1 cellular context compared by ENCODE assay signal in genomic region chr1:228647523-228648444, GRCh38.
TF ChIP-seq lines count a peak whose summit lies in the region.

No MANE protein-coding gene starts in this region.

TF ChIP-seq in HEK293, 187 proteins besides CTCF, POLR2A, EP300 and RAD21 (continued from another document):
- TF ChIP-seq KLF17 (tag by site-specific recombination; IDR thresholded peaks at IDR 0.05), result peak; percentile 98
- peak; percentile 100 for TF ChIP-seq SCRT2 (tag by site-specific recombination; IDR thresholded peaks at IDR 0.05)
- no peak; the same call in 1 of the 2 replicates for TF ChIP-seq ZNF133 (tag by site-specific recombination; IDR thresholded peaks at IDR 0.05)
- TF ChIP-seq ZFP3 (tag by site-specific recombination; IDR thresholded peaks at IDR 0.05; ENCODE audit: low read depth), result no peak
- TF ChIP-seq ZNF658 (tag by site-specific recombination; IDR thresholded peaks at IDR 0.05), result no peak
- TF ChIP-seq HOXD13 (CRISPR knock-in tag; IDR thresholded peaks at IDR 0.05; ENCODE audit: borderline replicate concordance), result no peak
- peak; percentile 93 for TF ChIP-seq ZNF677 (tag by site-specific recombination; IDR thresholded peaks at IDR 0.05)
- TF ChIP-seq ZNF404 (tag by site-specific recombination; IDR thresholded peaks at IDR 0.05), result no peak
- TF ChIP-seq SP3 (tag by site-specific recombination; IDR thresholded peaks at IDR 0.05), result peak; percentile 88
- peak; percentile 99 for TF ChIP-seq ZNF501 (tag by site-specific recombination; IDR thresholded peaks at IDR 0.05)
- no peak for TF ChIP-seq ZNF488 (tag by site-specific recombination; IDR thresholded peaks at IDR 0.05)
- no peak for TF ChIP-seq ZNF23 (tag by site-specific recombination; IDR thresholded peaks at IDR 0.05; ENCODE audit: borderline replicate concordance)
- TF ChIP-seq ZSCAN18 (tag by site-specific recombination; IDR thresholded peaks at IDR 0.05), result no peak
- TF ChIP-seq ZBTB44 (tag by site-specific recombination; IDR thresholded peaks at IDR 0.05), result 0 out of 2 replicates have a peak, but pooled peaks have one; percentile 60
- 0 out of 2 replicates have a peak, but pooled peaks have one; percentile 43 for TF ChIP-seq TCF7L2 (IDR thresholded peaks at IDR 0.05; ENCODE audit: borderline replicate concordance, low read depth, low read length)
- TF ChIP-seq ZBTB49 (tag by site-specific recombination; IDR thresholded peaks at IDR 0.05; ENCODE audit: low read depth), result no peak
- no peak for TF ChIP-seq ZNF132 (tag by site-specific recombination; IDR thresholded peaks at IDR 0.05; ENCODE audit: borderline replicate concordance)
- no peak for TF ChIP-seq ZNF174 (tag by site-specific recombination; IDR thresholded peaks at IDR 0.05)
- no peak for TF ChIP-seq ZNF112 (tag by site-specific recombination; IDR thresholded peaks at IDR 0.05)
- TF ChIP-seq ZNF596 (tag by site-specific recombination; IDR thresholded peaks at IDR 0.05), result 0 out of 2 replicates have a peak, but pooled peaks have one; percentile 15
- peak; percentile 77 for TF ChIP-seq HIC1 (tag by site-specific recombination; IDR thresholded peaks at IDR 0.05)
- peak; percentile 77 for TF ChIP-seq ZNF394 (tag by site-specific recombination; IDR thresholded peaks at IDR 0.05; ENCODE audit: borderline replicate concordance)
- peak; percentile 11 for TF ChIP-seq ZNF510 (tag by site-specific recombination; IDR thresholded peaks at IDR 0.05; ENCODE audit: insufficient replicate concordance)
- peak; percentile 34; the same call in 1 of the 2 replicates for TF ChIP-seq ZNF398 (tag by site-specific recombination; IDR thresholded peaks at IDR 0.05)
- TF ChIP-seq ZNF513 (tag by site-specific recombination; IDR thresholded peaks at IDR 0.05), result no peak
- TF ChIP-seq ZNF518A (tag by site-specific recombination; conservative IDR thresholded peaks at IDR 0.05; ENCODE audit: low read depth), result no peak
- no peak for TF ChIP-seq ZNF16 (tag by site-specific recombination; IDR thresholded peaks at IDR 0.05; ENCODE audit: low read depth)
- TF ChIP-seq ZNF843 (tag by site-specific recombination; IDR thresholded peaks at IDR 0.05), result peak; percentile 78
- peak; percentile 99 for TF ChIP-seq ZNF341 (tag by site-specific recombination; IDR thresholded peaks at IDR 0.05; ENCODE audit: low read depth)
- TF ChIP-seq FEZF1 (tag by site-specific recombination; IDR thresholded peaks at IDR 0.05), result peak; percentile 51
- no peak for TF ChIP-seq ZNF138 (tag by site-specific recombination; IDR thresholded peaks at IDR 0.05; ENCODE audit: borderline replicate concordance)
- peak; percentile 98 for TF ChIP-seq ZNF449 (tag by site-specific recombination; IDR thresholded peaks at IDR 0.05)
- TF ChIP-seq ZNF223 (tag by site-specific recombination; IDR thresholded peaks at IDR 0.05), result peak; percentile 95
- no peak for TF ChIP-seq ZNF777 (tag by site-specific recombination; IDR thresholded peaks at IDR 0.05; ENCODE audit: borderline replicate concordance)
- no peak for TF ChIP-seq HOXA7 (CRISPR knock-in tag; IDR thresholded peaks at IDR 0.05; ENCODE audit: borderline replicate concordance)
- peak; percentile 70 for TF ChIP-seq KLF16 (tag by site-specific recombination; IDR thresholded peaks at IDR 0.05)
